In genomic region chr5:135667662-135668061, GRCh38 we compare ENCODE assay signal across 2 cellular contexts.
A peak's percentile ranks its signal among the peaks of the same experiment; 100 is the strongest.
TF ChIP-seq lines count a peak whose summit lies in the region.

No MANE protein-coding gene starts in this region.

TF ChIP-seq in IMR-90, 13 proteins besides CTCF, POLR2A, EP300 and RAD21 (continued from another document):
- TF ChIP-seq MAZ (IDR thresholded peaks at IDR 0.05; ENCODE audit: borderline replicate concordance, low read depth, low read length): no peak

TF ChIP-seq in HepG2, 621 proteins besides CTCF, POLR2A, EP300 and RAD21:
- TF ChIP-seq, protein P1, sequence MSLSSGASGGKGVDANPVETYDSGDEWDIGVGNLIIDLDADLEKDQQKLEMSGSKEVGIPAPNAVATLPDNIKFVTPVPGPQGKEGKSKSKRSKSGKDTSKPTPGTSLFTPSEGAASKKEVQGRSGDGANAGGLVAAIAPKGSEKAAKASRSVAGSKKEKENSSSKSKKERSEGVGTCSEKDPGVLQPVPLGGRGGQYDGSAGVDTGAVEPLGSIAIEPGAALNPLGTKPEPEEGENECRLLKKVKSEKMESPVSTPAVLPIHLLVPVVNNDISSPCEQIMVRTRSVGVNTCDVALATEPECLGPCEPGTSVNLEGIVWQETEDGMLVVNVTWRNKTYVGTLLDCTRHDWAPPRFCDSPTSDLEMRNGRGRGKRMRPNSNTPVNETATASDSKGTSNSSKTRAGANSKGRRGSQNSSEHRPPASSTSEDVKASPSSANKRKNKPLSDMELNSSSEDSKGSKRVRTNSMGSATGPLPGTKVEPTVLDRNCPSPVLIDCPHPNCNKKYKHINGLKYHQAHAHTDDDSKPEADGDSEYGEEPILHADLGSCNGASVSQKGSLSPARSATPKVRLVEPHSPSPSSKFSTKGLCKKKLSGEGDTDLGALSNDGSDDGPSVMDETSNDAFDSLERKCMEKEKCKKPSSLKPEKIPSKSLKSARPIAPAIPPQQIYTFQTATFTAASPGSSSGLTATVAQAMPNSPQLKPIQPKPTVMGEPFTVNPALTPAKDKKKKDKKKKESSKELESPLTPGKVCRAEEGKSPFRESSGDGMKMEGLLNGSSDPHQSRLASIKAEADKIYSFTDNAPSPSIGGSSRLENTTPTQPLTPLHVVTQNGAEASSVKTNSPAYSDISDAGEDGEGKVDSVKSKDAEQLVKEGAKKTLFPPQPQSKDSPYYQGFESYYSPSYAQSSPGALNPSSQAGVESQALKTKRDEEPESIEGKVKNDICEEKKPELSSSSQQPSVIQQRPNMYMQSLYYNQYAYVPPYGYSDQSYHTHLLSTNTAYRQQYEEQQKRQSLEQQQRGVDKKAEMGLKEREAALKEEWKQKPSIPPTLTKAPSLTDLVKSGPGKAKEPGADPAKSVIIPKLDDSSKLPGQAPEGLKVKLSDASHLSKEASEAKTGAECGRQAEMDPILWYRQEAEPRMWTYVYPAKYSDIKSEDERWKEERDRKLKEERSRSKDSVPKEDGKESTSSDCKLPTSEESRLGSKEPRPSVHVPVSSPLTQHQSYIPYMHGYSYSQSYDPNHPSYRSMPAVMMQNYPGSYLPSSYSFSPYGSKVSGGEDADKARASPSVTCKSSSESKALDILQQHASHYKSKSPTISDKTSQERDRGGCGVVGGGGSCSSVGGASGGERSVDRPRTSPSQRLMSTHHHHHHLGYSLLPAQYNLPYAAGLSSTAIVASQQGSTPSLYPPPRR (CRISPR knock-in tag; IDR thresholded peaks at IDR 0.05; ENCODE audit: borderline replicate concordance): no peak
- TF ChIP-seq CEBPB (IDR thresholded peaks at IDR 0.05; ENCODE audit: borderline replicate concordance, low read depth, low read length): peak; percentile 60
- peak in 1 of 2 experiments; percentile 80; a peak in 2 of 4 replicates for TF ChIP-seq ATF4 (CRISPR knock-in tag; IDR thresholded peaks at IDR 0.05)
- no peak for TF ChIP-seq GABPA (IDR thresholded peaks at IDR 0.05; ENCODE audit: low read depth, low read length)
- peak; percentile 64 for TF ChIP-seq GABPA (CRISPR knock-in tag; IDR thresholded peaks at IDR 0.05; ENCODE audit: low read depth)
- peak; percentile 39; the same call in 1 of the 2 replicates for TF ChIP-seq CEBPG (CRISPR knock-in tag; IDR thresholded peaks at IDR 0.05)
- no peak for TF ChIP-seq ZNF577 (CRISPR knock-in tag; IDR thresholded peaks at IDR 0.05; ENCODE audit: borderline replicate concordance, low read depth)
- TF ChIP-seq MYPOP (CRISPR knock-in tag; IDR thresholded peaks at IDR 0.05): no peak
- TF ChIP-seq PATZ1 (CRISPR knock-in tag; IDR thresholded peaks at IDR 0.05): no peak
- no peak for TF ChIP-seq AGO1 (IDR thresholded peaks at IDR 0.05; ENCODE audit: low read depth, low read length, poor library complexity, severe bottlenecking)
- TF ChIP-seq ZFX (CRISPR knock-in tag; IDR thresholded peaks at IDR 0.05; ENCODE audit: low read depth): no peak
- TF ChIP-seq REST (IDR thresholded peaks at IDR 0.05; ENCODE audit: borderline replicate concordance in 1 of 2, low read depth in 1 of 2, low read length in 2 of 2): no peak
- peak; percentile 57; the same call in 1 of the 2 replicates for TF ChIP-seq ZKSCAN8 (CRISPR knock-in tag; IDR thresholded peaks at IDR 0.05; ENCODE audit: borderline replicate concordance)
